Comparison of ENCODE assay signal across 1 cellular context in genomic region chr12:76556373-76556772, GRCh38.
TF ChIP-seq lines count a peak whose summit lies in the region.

No MANE protein-coding gene starts in this region.

TF ChIP-seq in IMR-90, 13 proteins besides CTCF, POLR2A, EP300 and RAD21 (continued from another document):
- TF ChIP-seq USF2 (IDR thresholded peaks at IDR 0.05; ENCODE audit: low read depth, low read length), result no peak
- no peak for TF ChIP-seq BHLHE40 (IDR thresholded peaks at IDR 0.05; ENCODE audit: low read depth, low read length)
